In genomic region chr5:263275-263975, GRCh38 we compare ENCODE assay signal across 1 cellular context.
TF ChIP-seq lines count a peak whose summit lies in the region.

No MANE protein-coding gene starts in this region.

TF ChIP-seq in SK-N-SH, 30 proteins besides CTCF, POLR2A, EP300 and RAD21:
- peak; percentile 26; the same call in 1 of the 2 replicates for TF ChIP-seq NFIC (IDR thresholded peaks at IDR 0.05; ENCODE audit: borderline replicate concordance)
